Comparison of ENCODE assay signal across 17 cellular contexts in genomic region chr1:30383131-30383793, GRCh38.
A peak's percentile ranks its signal among the peaks of the same experiment; 100 is the strongest.
DNase-seq lines count a peak whose midpoint lies in the region; FAIRE-seq and TF ChIP-seq lines count a peak whose summit lies in the region.
"Had no signal": no experiment of that assay in that cellular context is flagged by ENCODE, and none has a peak within 500 bp of the region (broad histone marks: within the 10 kb centered on the region; RNA-seq: fewer than 3 reads in every experiment).

No MANE protein-coding gene starts in this region.

- POLR2A ChIA-PET in A673 (lab: Charles Lee; ENCODE audit: low non-redundant PET), result interaction anchor here (0.6 kb wide), 1 partner anchor 393 kb away, joined by 3 read pairs; no protein-coding TSS in a partner anchor
- POLR2A ChIA-PET in RWPE1 (lab: Yijun Ruan, JAX; ENCODE audit: low non-redundant PET), result no interaction called here

- H3K27ac ChIP-seq in keratinocyte (ENCODE audit: control insufficient read depth, insufficient read depth, low read length), result no peak overlapping the region
- no peak overlapping the region for H3K27ac ChIP-seq in suprapubic skin
- no peak overlapping the region for H3K27ac ChIP-seq in A673 (ENCODE audit: low read depth, low read length, poor library complexity, severe bottlenecking)
- no peak overlapping the region for H3K27ac ChIP-seq in RWPE1
- H3K27ac ChIP-seq: KMS-11, SJCRH30 had no signal

- H4K20me1 ChIP-seq in keratinocyte (ENCODE audit: control insufficient read depth, extremely low read depth, insufficient read depth, low read length), result no peaks in the 10 kb centered on the region

- H3K79me2 ChIP-seq in keratinocyte (ENCODE audit: control insufficient read depth, insufficient read depth, low read length), result no peaks in the 10 kb centered on the region

- DNase-seq in NOMO-1 treated with DMSO at 0.1 percent for 48 hours (lab: John Stamatoyannopoulos, UW; ENCODE audit: unreplicated experiment), result peak; percentile 1
- DNase-seq in NOMO-1 (lab: John Stamatoyannopoulos, UW; ENCODE audit: unreplicated experiment in 2 of 2), result no peak
- peak; percentile 9 for DNase-seq in NCI-H69 (lab: John Stamatoyannopoulos, UW)
- no peak for DNase-seq in keratinocyte (ENCODE audit: low read depth, low spot score)
- DNase-seq in suprapubic skin (ENCODE audit: low spot score in 2 of 2), result peak; percentile 25 to 35
- DNase-seq in A673 (ENCODE audit: low spot score), result no peak
- DNase-seq in RWPE1 (ENCODE audit: low spot score), result no peak
- no peak for DNase-seq in GM13977 (ENCODE audit: low spot score)
- DNase-seq: 8988T, C1 segment of cervical spinal cord, NCI-H1105, NCI-H1930, NCI-H510A, RPMI8226, SJCRH30 had no signal

- H3K9me1 ChIP-seq in keratinocyte (ENCODE audit: control insufficient read depth, extremely low read depth, insufficient read depth, low read length), result no peaks in the 10 kb centered on the region

- H3K9ac ChIP-seq in keratinocyte (ENCODE audit: control insufficient read depth, extremely low read depth, insufficient read depth, low read length), result no peak overlapping the region
- H3K9ac ChIP-seq: KMS-11 had no signal

- dilution Hi-C loops in keratinocyte (cut with MboI; ENCODE audit: extremely low pct_ligation_motif_present, low sequenced_read_pairs), result no loop called here

- CTCF ChIA-PET in A673 (lab: Charles Lee), result no interaction called here
- CTCF ChIA-PET in RWPE1 (lab: Yijun Ruan, JAX), result interaction anchor here (0.6 kb wide), 1 partner anchor 9 kb away, joined by 3 read pairs; no protein-coding TSS in a partner anchor

- TF ChIP-seq CTCF in keratinocyte (optimal IDR thresholded peaks at IDR 0.05 in 1 of 3, IDR thresholded peaks at IDR 0.05 in 1 of 3, conservative IDR thresholded peaks at IDR 0.05 in 1 of 3; ENCODE audit: extremely low read depth in 1 of 3, insufficient read depth in 2 of 3, low read length in 3 of 3) (no peak), suprapubic skin (IDR thresholded peaks at IDR 0.05) (no peak), A673 (conservative IDR thresholded peaks at IDR 0.05; ENCODE audit: low read depth, low read length) (no peak), RWPE1 (conservative IDR thresholded peaks at IDR 0.05; ENCODE audit: low read depth) (no peak), GM13977 (IDR thresholded peaks at IDR 0.05; ENCODE audit: extremely low read depth, insufficient read depth, missing control alignments) (no peak)

- H3K9me3 ChIP-seq in keratinocyte (ENCODE audit: control insufficient read depth, low read depth, low read length) (no peaks in the 10 kb centered on the region), suprapubic skin (no peaks in the 10 kb centered on the region), A673 (ENCODE audit: low read depth, low read length, poor library complexity, severe bottlenecking) (no peaks in the 10 kb centered on the region)
- H3K9me3 ChIP-seq: SJCRH30 had no signal

- H3K4me1 ChIP-seq in keratinocyte (ENCODE audit: control insufficient read depth, extremely low read depth, insufficient read depth, low read length) (peaks cover 31% of the 10 kb centered on the region), suprapubic skin (peaks cover 20% of the 10 kb centered on the region), A673 (ENCODE audit: insufficient read depth, low read length, poor library complexity, severe bottlenecking) (peaks cover 30% of the 10 kb centered on the region)

- no TSS peak for BruUV-seq in A673 (replicated peaks; lab: Mats Ljungman, UMichigan)

- H3K36me3 ChIP-seq in keratinocyte (ENCODE audit: control insufficient read depth in 2 of 2, extremely low read depth in 1 of 2, insufficient read depth in 2 of 2, low read length in 2 of 2), result no peaks in the 10 kb centered on the region
- no peaks in the 10 kb centered on the region for H3K36me3 ChIP-seq in suprapubic skin
- H3K36me3 ChIP-seq in A673 (ENCODE audit: insufficient read depth, low read length, poor library complexity, severe bottlenecking), result no peaks in the 10 kb centered on the region
- H3K36me3 ChIP-seq: SJCRH30 had no signal

- peak overlapping the region; percentile 27 for H3K4me2 ChIP-seq in keratinocyte (ENCODE audit: control insufficient read depth, extremely low read depth, insufficient read depth, low read depth, low read length)
- H3K4me2 ChIP-seq: KMS-11 had no signal

- H3K4me3 ChIP-seq in keratinocyte (ENCODE audit: control insufficient read depth in 2 of 3, extremely low read depth in 1 of 3, insufficient read depth in 2 of 3, low read depth in 1 of 3, low read length in 3 of 3), result no peak overlapping the region
- no peak overlapping the region for H3K4me3 ChIP-seq in suprapubic skin
- no peak overlapping the region for H3K4me3 ChIP-seq in A673 (ENCODE audit: low read depth, low read length, poor library complexity, severe bottlenecking)
- H3K4me3 ChIP-seq: SJCRH30 had no signal

- intact Hi-C loops in A673 (cut with micrococcal nuclease; ENCODE audit: unreplicated experiment), result loop anchor here (5.0 kb wide), 2 partner anchors 271 to 676 kb away; no protein-coding TSS in a partner anchor

- in situ Hi-C loops in GM13977 (cut with MboI; ENCODE audit: low pct_unique_long_range_greater_than_20kb, low sequenced_read_pairs, unreplicated experiment), result no loop called here

- FAIRE-seq in keratinocyte (lab: Jason Lieb, UNC), result peak; percentile 55
- FAIRE-seq: HepG2 had no signal

- WGBS in suprapubic skin, result 42% methylated on average over 13 of the region's 13 CpGs

- TF ChIP-seq EP300 in suprapubic skin (IDR thresholded peaks at IDR 0.05), result no peak

- H2AFZ ChIP-seq in keratinocyte (ENCODE audit: control insufficient read depth, low read length), result peak overlapping the region; percentile 33

- no peak for TF ChIP-seq POLR2A in suprapubic skin (IDR thresholded peaks at IDR 0.05)

- H3K27me3 ChIP-seq in keratinocyte (ENCODE audit: control insufficient read depth, extremely low read depth, insufficient read depth, low read length), result no peaks in the 10 kb centered on the region
- H3K27me3 ChIP-seq in suprapubic skin, result peaks cover 16% of the 10 kb centered on the region
- H3K27me3 ChIP-seq in A673 (replicated peaks; ENCODE audit: insufficient read depth, low read depth, low read length, poor library complexity), result no peaks in the 10 kb centered on the region

Comparison
In these comparisons a context has a peak if more than half of its experiments do, and no peak if none do; other contexts are left out.
1. DNase-seq: peak in NOMO-1 treated with DMSO at 0.1 percent for 48 hours (single experiment), NCI-H69 (single experiment) and suprapubic skin (2 of 2); none in NOMO-1 (0 of 2), keratinocyte (single experiment), A673 (single experiment), RWPE1 (single experiment) and GM13977 (single experiment).